8 cellular contexts compared by ENCODE assay signal in genomic region chr2:237026981-237027711, GRCh38. TPM values are rescaled to one million over a fixed set of nuclear protein-coding genes. Genes with fewer than 3 reads are reported as not detected.
DNase-seq lines count a peak whose midpoint lies in the region; ATAC-seq and TF ChIP-seq lines count a peak whose summit lies in the region.

No MANE protein-coding gene starts in this region.

- H3K4me1 Mint-ChIP-seq in GM23338: no peaks in the 10 kb centered on the region
- H3K4me1 Mint-ChIP-seq in activated CD4-positive, alpha-beta memory T cell treated with anti-CD3 and anti-CD28 coated beads for 36 hours (ENCODE audit: low read depth): no peaks in the 10 kb centered on the region

- H3K36me3 Mint-ChIP-seq in GM23338 (ENCODE audit: low read depth): no peaks in the 10 kb centered on the region
- H3K36me3 Mint-ChIP-seq in activated CD4-positive, alpha-beta memory T cell treated with anti-CD3 and anti-CD28 coated beads for 36 hours: no peaks in the 10 kb centered on the region

- intact Hi-C loops in activated CD4-positive, alpha-beta memory T cell treated with anti-CD3 and anti-CD28 coated beads for 36 hours (cut with micrococcal nuclease): loop anchor here (1.0 kb wide), 1 partner anchor 674 kb away; no protein-coding TSS in a partner anchor

- H2AFZ ChIP-seq in GM23338: no peak overlapping the region

- no peak overlapping the region for H3K27ac Mint-ChIP-seq in GM23338
- no peak overlapping the region for H3K27ac Mint-ChIP-seq in activated CD4-positive, alpha-beta memory T cell treated with anti-CD3 and anti-CD28 coated beads for 36 hours

- no peaks in the 10 kb centered on the region for H3F3A ChIP-seq in GM23338 (replicated peaks; ENCODE audit: low read depth)

- H4K20me1 ChIP-seq in GM23338 (replicated peaks; ENCODE audit: insufficient read depth): no peaks in the 10 kb centered on the region

- H3K27ac ChIP-seq in GM23338 (ENCODE audit: low read depth) (no peak overlapping the region), substantia nigra (ENCODE audit: low read depth, low read length, poor library complexity, severe bottlenecking) (no peak overlapping the region)

- no peak overlapping the region for H3K4me2 ChIP-seq in GM23338

- no peaks in the 10 kb centered on the region for H3K4me1 ChIP-seq in GM23338 (ENCODE audit: insufficient read depth)

- no peaks in the 10 kb centered on the region for H3K9me3 Mint-ChIP-seq in GM23338
- peaks cover 5% of the 10 kb centered on the region for H3K9me3 Mint-ChIP-seq in activated CD4-positive, alpha-beta memory T cell treated with anti-CD3 and anti-CD28 coated beads for 36 hours

- TF ChIP-seq CTCF in BJ (IDR thresholded peaks at IDR 0.05; ENCODE audit: insufficient read depth, low read depth, low read length) (peak; percentile 90), GM23338 (conservative IDR thresholded peaks at IDR 0.05; ENCODE audit: low read depth in 2 of 2) (peak; percentile 91 to 96), epithelial cell of proximal tubule (conservative IDR thresholded peaks at IDR 0.05; ENCODE audit: low read depth, low read length) (peak; percentile 94)

- DNase-seq in BJ (ENCODE audit: low read depth): no peak
- peak; percentile 83 for DNase-seq in GM23338 (ENCODE audit: low spot score)
- DNase-seq in NCI-H345 treated with DMSO at 0.1 percent for 48 hours (lab: John Stamatoyannopoulos, UW; ENCODE audit: unreplicated experiment): peak; percentile 49
- DNase-seq in activated CD4-positive, alpha-beta memory T cell treated with anti-CD3 and anti-CD28 coated beads for 36 hours: peak; percentile 60
- peak; percentile 33 for DNase-seq in epithelial cell of proximal tubule (ENCODE audit: low read depth)
- peak; percentile 74 for DNase-seq in mucosa of gallbladder (ENCODE audit: low spot score)
- peak in 34 of 49 donors; percentile 3 to 66 (median 30) for DNase-seq in substantia nigra (lab: John Stamatoyannopoulos, UW)
- DNase-seq in GM19238 (ENCODE audit: insufficient read length, low spot score): no peak

- H3K79me2 ChIP-seq in GM23338 (replicated peaks; ENCODE audit: insufficient read depth): no peaks in the 10 kb centered on the region

- H3K27me3 ChIP-seq in BJ (ENCODE audit: control insufficient read depth, insufficient read depth, low read length) (no peaks in the 10 kb centered on the region; the same call in 1 of the 2 replicates), GM23338 (ENCODE audit: insufficient read depth) (no peaks in the 10 kb centered on the region)

- H3K4me3 ChIP-seq in BJ (ENCODE audit: low read depth, low read length) (no peak overlapping the region), GM23338 (no peak overlapping the region), epithelial cell of proximal tubule (ENCODE audit: low read depth, low read length) (no peak overlapping the region)

- CTCF ChIA-PET in BJ (lab: Yijun Ruan, JAX): interaction anchor here (0.7 to 5.5 kb wide), 37 partner anchors 8 to 685 kb away, joined by 3 to 47 read pairs (median 3); a partner anchor contains a TSS
- CTCF ChIA-PET in activated CD4-positive, alpha-beta memory T cell treated with anti-CD3 and anti-CD28 coated beads for 36 hours (lab: Charles Lee): interaction anchor here (0.7 to 6.2 kb wide), 8 partner anchors 31 to 673 kb away, joined by 3 to 37 read pairs (median 3); partner anchors contain the start of gene ACKR3

- no peaks in the 10 kb centered on the region for H3K27me3 Mint-ChIP-seq in GM23338 (ENCODE audit: insufficient read depth, low read depth, poor library complexity)
- H3K27me3 Mint-ChIP-seq in activated CD4-positive, alpha-beta memory T cell treated with anti-CD3 and anti-CD28 coated beads for 36 hours: peaks cover 2% of the 10 kb centered on the region

- H3K36me3 ChIP-seq in BJ (ENCODE audit: control insufficient read depth, insufficient read depth, low read length): no peaks in the 10 kb centered on the region
- H3K36me3 ChIP-seq in GM23338 (ENCODE audit: insufficient read depth): no peaks in the 10 kb centered on the region

- ATAC-seq in GM23338: peak; percentile 98

- no peak overlapping the region for H3K4me3 Mint-ChIP-seq in GM23338
- no peak overlapping the region for H3K4me3 Mint-ChIP-seq in activated CD4-positive, alpha-beta memory T cell treated with anti-CD3 and anti-CD28 coated beads for 36 hours

- POLR2A ChIA-PET in BJ (lab: Charles Lee): no interaction called here
- POLR2A ChIA-PET in activated CD4-positive, alpha-beta memory T cell treated with anti-CD3 and anti-CD28 coated beads for 36 hours (lab: Charles Lee): no interaction called here

- H3K9me2 ChIP-seq in GM23338 (ENCODE audit: insufficient read depth): 0 out of 2 replicates have a peak, but pooled peaks cover 4% of the 10 kb centered on the region

TF ChIP-seq in GM23338, 12 proteins besides CTCF, POLR2A, EP300 and RAD21 (continues in another document):
- TF ChIP-seq CREB1 (CRISPR knock-in tag; IDR thresholded peaks at IDR 0.05; ENCODE audit: low read depth): no peak
- no peak for TF ChIP-seq ZNF114 (CRISPR knock-in tag; IDR thresholded peaks at IDR 0.05)
- no peak for TF ChIP-seq STAT1 (IDR thresholded peaks at IDR 0.05; ENCODE audit: unreplicated experiment)
- TF ChIP-seq ETS1 (IDR thresholded peaks at IDR 0.05): no peak
- no peak for TF ChIP-seq NANOG (IDR thresholded peaks at IDR 0.05; ENCODE audit: borderline replicate concordance)
- no peak for TF ChIP-seq JUNB (IDR thresholded peaks at IDR 0.05; ENCODE audit: unreplicated experiment)

RNA-seq across cellular contexts. Expression of gene COPS8, which starts 58.5 kb away (rescaled TPM):
- polyA plus RNA-seq in BJ (2011; rRNA removed) (55.8 and 98.0 TPM in 2 replicates), GM23338 (2016; fragmentation: Nextera tagmentation; extraction: Ambion mirVana) (105 and 120 TPM in 2 replicates)
- polyA minus RNA-seq in BJ (2011; rRNA and poly(A)+ RNA removed): 11.6 and 16.5 TPM in 2 replicates
- total RNA-seq in GM23338 (2014; rRNA removed; shearing (Covaris generic)): 130 and 143 TPM in 2 replicates
- 10 to 100 TPM; 61.1 to 66.8 TPM for total RNA-seq in activated CD4-positive, alpha-beta memory T cell treated with anti-CD3 and anti-CD28 coated beads for 36 hours
- total RNA-seq in epithelial cell of proximal tubule (110 and 111 TPM in 2 replicates), mucosa of gallbladder (48.1 TPM)

Comparison
In these comparisons a context has a peak if more than half of its experiments do, and no peak if none do; other contexts are left out.
1. DNase-seq: peak in GM23338 (single experiment), NCI-H345 treated with DMSO at 0.1 percent for 48 hours (single experiment), activated CD4-positive, alpha-beta memory T cell treated with anti-CD3 and anti-CD28 coated beads for 36 hours (single experiment), epithelial cell of proximal tubule (single experiment), mucosa of gallbladder (single experiment) and substantia nigra (34 of 49); none in BJ (single experiment) and GM19238 (single experiment).
2. Peak in every context shown above with its lines, with median percentiles within 50 percentile points of each other: CTCF ChIP-seq.